Comparison of ENCODE assay signal across 6 cellular contexts in genomic region chr19:14544977-14545715, GRCh38.
A peak's percentile ranks its signal among the peaks of the same experiment; 100 is the strongest.
DNase-seq lines count a peak whose midpoint lies in the region; ATAC-seq and TF ChIP-seq lines count a peak whose summit lies in the region.

No MANE protein-coding gene starts in this region.

- H4K20me1 ChIP-seq in BLaER1 (peaks cover 49% of the 10 kb centered on the region), MM.1S (ENCODE audit: insufficient read depth, low read length) (no peaks in the 10 kb centered on the region)

- DNase-seq in NCI-H446 (lab: John Stamatoyannopoulos, UW) (peak; percentile 68 to 86), iPS-NIHi7 (ENCODE audit: extremely low spot score) (peak; percentile 5), MM.1S (no peak)

- H3K9me3 ChIP-seq in BLaER1 (no peaks in the 10 kb centered on the region), MM.1S (replicated peaks; ENCODE audit: insufficient read depth, low read length) (no peaks in the 10 kb centered on the region)

- H3K4me2 ChIP-seq in BLaER1: peak overlapping the region; percentile 89
- H3K4me2 ChIP-seq in MM.1S (ENCODE audit: low read depth, low read length): no peak overlapping the region

- H3K27ac ChIP-seq in BLaER1 (peak overlapping the region; percentile 50), MM.1S (ENCODE audit: low read length) (no peak overlapping the region)

- peaks cover 26% of the 10 kb centered on the region; the same call in 1 of the 2 replicates for H3K36me3 ChIP-seq in BLaER1
- no peaks in the 10 kb centered on the region for H3K36me3 ChIP-seq in MM.1S (replicated peaks; ENCODE audit: insufficient read depth, low read length)

- H3K27me3 ChIP-seq in BLaER1: no peaks in the 10 kb centered on the region
- H3K27me3 ChIP-seq in MM.1S (replicated peaks; ENCODE audit: insufficient read depth, low read length): no peaks in the 10 kb centered on the region

- ATAC-seq in GM18502 (IDR thresholded peaks at IDR 0.05; ENCODE audit: poor library complexity, unreplicated experiment) (no peak), GM21529 (IDR thresholded peaks at IDR 0.05; ENCODE audit: unreplicated experiment) (no peak)

- H3K4me1 ChIP-seq in BLaER1 (peaks cover 95% of the 10 kb centered on the region), MM.1S (ENCODE audit: low read length) (no peaks in the 10 kb centered on the region)

- peaks cover 48% of the 10 kb centered on the region for H3K79me2 ChIP-seq in MM.1S (ENCODE audit: low read length)

- no peaks in the 10 kb centered on the region for H3K9me2 ChIP-seq in MM.1S (replicated peaks; ENCODE audit: insufficient read depth, low read length)

- H3K4me3 ChIP-seq in BLaER1 (peak overlapping the region; percentile 48), MM.1S (ENCODE audit: low read length) (no peak overlapping the region)

- H3F3A ChIP-seq in MM.1S (ENCODE audit: insufficient read depth, low read length): no peaks in the 10 kb centered on the region

- peak overlapping the region; percentile 63 for H3K9ac ChIP-seq in BLaER1
- H3K9ac ChIP-seq in MM.1S (ENCODE audit: low read length): no peak overlapping the region

- H2AFZ ChIP-seq in MM.1S (ENCODE audit: low read length): no peak overlapping the region

- TF ChIP-seq CTCF in MM.1S (IDR thresholded peaks at IDR 0.05; ENCODE audit: low read length): no peak
